Comparison of ENCODE assay signal across 1 cellular context in the genomic region with DNA sequence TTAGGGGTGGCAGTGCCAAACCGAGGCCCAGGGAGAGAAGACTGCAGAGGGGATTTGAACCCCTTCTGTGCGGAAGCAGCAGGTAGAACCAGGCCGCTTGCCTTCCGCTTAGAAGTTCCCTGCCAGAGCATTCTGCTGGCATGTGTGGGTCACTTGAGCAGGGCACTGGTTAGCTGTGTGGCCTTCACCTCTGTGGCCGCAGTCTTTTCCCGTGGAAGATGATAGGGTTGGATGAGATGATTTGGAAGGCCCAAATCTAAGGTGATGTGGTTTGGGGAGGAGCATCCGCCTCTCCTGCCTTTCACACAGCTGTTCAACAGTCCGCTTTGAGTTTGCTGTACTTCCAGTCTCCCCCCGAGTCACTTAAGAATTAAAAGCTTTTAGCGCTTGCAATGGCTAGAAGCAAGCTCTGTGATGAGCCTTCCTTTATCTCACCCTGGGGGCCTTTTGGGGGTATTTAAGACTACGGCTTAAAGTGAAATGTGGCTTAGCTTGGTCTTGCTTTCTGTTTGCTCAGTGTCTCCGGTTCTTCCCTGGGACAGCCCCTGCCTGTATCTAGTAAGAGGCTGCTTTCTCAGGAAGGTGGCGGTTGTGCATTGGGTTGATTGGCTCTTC.
TF ChIP-seq lines count a peak whose summit lies in the region.

No MANE protein-coding gene starts in this region.

TF ChIP-seq in GM12878, 131 proteins besides CTCF, POLR2A, EP300 and RAD21 (continued from another document):
- TF ChIP-seq, protein P1, sequence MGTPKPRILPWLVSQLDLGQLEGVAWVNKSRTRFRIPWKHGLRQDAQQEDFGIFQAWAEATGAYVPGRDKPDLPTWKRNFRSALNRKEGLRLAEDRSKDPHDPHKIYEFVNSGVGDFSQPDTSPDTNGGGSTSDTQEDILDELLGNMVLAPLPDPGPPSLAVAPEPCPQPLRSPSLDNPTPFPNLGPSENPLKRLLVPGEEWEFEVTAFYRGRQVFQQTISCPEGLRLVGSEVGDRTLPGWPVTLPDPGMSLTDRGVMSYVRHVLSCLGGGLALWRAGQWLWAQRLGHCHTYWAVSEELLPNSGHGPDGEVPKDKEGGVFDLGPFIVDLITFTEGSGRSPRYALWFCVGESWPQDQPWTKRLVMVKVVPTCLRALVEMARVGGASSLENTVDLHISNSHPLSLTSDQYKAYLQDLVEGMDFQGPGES (IDR thresholded peaks at IDR 0.05) = no peak
- TF ChIP-seq JUND (IDR thresholded peaks at IDR 0.05; ENCODE audit: low read depth, low read length) = no peak
- TF ChIP-seq SIX5 (IDR thresholded peaks at IDR 0.05; ENCODE audit: low read depth, low read length, severe bottlenecking) = no peak
- 0 out of 2 replicates have a peak, but pooled peaks have one; percentile 32 for TF ChIP-seq CREM (IDR thresholded peaks at IDR 0.05; ENCODE audit: low read depth)
- TF ChIP-seq, protein P2, sequence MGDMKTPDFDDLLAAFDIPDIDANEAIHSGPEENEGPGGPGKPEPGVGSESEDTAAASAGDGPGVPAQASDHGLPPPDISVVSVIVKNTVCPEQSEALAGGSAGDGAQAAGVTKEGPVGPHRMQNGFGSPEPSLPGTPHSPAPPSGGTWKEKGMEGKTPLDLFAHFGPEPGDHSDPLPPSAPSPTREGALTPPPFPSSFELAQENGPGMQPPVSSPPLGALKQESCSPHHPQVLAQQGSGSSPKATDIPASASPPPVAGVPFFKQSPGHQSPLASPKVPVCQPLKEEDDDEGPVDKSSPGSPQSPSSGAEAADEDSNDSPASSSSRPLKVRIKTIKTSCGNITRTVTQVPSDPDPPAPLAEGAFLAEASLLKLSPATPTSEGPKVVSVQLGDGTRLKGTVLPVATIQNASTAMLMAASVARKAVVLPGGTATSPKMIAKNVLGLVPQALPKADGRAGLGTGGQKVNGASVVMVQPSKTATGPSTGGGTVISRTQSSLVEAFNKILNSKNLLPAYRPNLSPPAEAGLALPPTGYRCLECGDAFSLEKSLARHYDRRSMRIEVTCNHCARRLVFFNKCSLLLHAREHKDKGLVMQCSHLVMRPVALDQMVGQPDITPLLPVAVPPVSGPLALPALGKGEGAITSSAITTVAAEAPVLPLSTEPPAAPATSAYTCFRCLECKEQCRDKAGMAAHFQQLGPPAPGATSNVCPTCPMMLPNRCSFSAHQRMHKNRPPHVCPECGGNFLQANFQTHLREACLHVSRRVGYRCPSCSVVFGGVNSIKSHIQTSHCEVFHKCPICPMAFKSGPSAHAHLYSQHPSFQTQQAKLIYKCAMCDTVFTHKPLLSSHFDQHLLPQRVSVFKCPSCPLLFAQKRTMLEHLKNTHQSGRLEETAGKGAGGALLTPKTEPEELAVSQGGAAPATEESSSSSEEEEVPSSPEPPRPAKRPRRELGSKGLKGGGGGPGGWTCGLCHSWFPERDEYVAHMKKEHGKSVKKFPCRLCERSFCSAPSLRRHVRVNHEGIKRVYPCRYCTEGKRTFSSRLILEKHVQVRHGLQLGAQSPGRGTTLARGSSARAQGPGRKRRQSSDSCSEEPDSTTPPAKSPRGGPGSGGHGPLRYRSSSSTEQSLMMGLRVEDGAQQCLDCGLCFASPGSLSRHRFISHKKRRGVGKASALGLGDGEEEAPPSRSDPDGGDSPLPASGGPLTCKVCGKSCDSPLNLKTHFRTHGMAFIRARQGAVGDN (IDR thresholded peaks at IDR 0.05) = no peak
- TF ChIP-seq HDGF (IDR thresholded peaks at IDR 0.05) = no peak
- TF ChIP-seq TBL1XR1 (IDR thresholded peaks at IDR 0.05; ENCODE audit: low read depth, low read length) = no peak
- TF ChIP-seq, protein P3, sequence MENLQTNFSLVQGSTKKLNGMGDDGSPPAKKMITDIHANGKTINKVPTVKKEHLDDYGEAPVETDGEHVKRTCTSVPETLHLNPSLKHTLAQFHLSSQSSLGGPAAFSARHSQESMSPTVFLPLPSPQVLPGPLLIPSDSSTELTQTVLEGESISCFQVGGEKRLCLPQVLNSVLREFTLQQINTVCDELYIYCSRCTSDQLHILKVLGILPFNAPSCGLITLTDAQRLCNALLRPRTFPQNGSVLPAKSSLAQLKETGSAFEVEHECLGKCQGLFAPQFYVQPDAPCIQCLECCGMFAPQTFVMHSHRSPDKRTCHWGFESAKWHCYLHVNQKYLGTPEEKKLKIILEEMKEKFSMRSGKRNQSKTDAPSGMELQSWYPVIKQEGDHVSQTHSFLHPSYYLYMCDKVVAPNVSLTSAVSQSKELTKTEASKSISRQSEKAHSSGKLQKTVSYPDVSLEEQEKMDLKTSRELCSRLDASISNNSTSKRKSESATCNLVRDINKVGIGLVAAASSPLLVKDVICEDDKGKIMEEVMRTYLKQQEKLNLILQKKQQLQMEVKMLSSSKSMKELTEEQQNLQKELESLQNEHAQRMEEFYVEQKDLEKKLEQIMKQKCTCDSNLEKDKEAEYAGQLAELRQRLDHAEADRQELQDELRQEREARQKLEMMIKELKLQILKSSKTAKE (IDR thresholded peaks at IDR 0.05; ENCODE audit: low read depth, poor library complexity, severe bottlenecking) = no peak
- no peak for TF ChIP-seq TCF12 (IDR thresholded peaks at IDR 0.05; ENCODE audit: low read depth, low read length)
- no peak for TF ChIP-seq BHLHE40 (IDR thresholded peaks at IDR 0.05; ENCODE audit: borderline replicate concordance in 1 of 2, low read depth in 2 of 2, low read length in 1 of 2)
- no peak for TF ChIP-seq ATF7 (IDR thresholded peaks at IDR 0.05; ENCODE audit: low read depth)
- TF ChIP-seq, protein P4, sequence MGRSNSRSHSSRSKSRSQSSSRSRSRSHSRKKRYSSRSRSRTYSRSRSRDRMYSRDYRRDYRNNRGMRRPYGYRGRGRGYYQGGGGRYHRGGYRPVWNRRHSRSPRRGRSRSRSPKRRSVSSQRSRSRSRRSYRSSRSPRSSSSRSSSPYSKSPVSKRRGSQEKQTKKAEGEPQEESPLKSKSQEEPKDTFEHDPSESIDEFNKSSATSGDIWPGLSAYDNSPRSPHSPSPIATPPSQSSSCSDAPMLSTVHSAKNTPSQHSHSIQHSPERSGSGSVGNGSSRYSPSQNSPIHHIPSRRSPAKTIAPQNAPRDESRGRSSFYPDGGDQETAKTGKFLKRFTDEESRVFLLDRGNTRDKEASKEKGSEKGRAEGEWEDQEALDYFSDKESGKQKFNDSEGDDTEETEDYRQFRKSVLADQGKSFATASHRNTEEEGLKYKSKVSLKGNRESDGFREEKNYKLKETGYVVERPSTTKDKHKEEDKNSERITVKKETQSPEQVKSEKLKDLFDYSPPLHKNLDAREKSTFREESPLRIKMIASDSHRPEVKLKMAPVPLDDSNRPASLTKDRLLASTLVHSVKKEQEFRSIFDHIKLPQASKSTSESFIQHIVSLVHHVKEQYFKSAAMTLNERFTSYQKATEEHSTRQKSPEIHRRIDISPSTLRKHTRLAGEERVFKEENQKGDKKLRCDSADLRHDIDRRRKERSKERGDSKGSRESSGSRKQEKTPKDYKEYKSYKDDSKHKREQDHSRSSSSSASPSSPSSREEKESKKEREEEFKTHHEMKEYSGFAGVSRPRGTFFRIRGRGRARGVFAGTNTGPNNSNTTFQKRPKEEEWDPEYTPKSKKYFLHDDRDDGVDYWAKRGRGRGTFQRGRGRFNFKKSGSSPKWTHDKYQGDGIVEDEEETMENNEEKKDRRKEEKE (IDR thresholded peaks at IDR 0.05) = no peak
- TF ChIP-seq SIN3A (IDR thresholded peaks at IDR 0.05; ENCODE audit: low read depth, low read length) = peak; percentile 73; the same call in 1 of the 2 replicates
